ENCODE assay signal across 9 cellular contexts in the genomic region with DNA sequence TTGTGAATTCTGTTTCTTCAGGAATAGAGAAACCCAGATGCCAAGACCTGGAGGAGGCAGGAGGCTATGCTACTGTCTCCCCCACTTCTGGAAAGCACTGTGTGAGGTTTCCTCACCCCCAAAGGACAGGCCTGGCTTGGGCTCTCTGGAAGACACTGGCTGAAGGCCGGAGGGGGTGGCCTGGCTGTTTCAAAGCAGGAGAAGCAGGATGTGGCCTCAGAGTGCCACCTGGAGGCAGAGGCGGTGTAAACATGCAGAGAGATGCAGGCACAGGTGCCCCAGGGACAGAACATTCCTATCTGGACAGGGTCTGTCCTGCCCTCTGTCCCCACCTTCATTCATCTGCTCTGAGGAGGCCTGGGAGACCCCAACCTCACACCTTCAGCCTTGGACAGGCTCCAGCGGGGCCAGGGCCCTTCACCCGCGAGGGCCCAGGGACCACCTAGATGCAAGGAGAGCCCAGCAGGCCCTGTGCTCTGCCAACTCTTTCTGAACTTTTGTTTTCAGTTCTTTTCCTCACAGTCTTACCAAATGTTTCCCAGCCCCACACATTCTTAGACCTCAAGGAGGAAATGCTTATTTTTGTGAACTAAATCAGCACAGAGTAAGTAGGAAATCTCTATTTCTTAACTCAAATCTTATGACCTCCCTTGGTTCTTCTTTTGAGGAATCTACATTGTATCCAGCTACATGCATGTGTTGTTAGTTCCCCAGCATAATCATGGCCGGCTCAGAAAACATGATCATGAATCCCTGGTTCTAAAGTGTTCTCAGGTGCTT.
DNase-seq lines count a peak whose midpoint lies in the region; ATAC-seq, FAIRE-seq and TF ChIP-seq lines count a peak whose summit lies in the region.
"Had no signal": no experiment of that assay in that cellular context is flagged by ENCODE, and none has a peak within 500 bp of the region (broad histone marks: within the 10 kb centered on the region; RNA-seq: fewer than 3 reads in every experiment).

No MANE protein-coding gene starts in this region.

- no peaks in the 10 kb centered on the region for H3K9me3 ChIP-seq in adrenal gland (replicated peaks in 1 of 3)

- peak; percentile 12 to 66 (median 47) for TF ChIP-seq CTCF in adrenal gland (IDR thresholded peaks at IDR 0.05)

- intact Hi-C loops in adrenal gland (cut with DNase I): loop anchor here in 1 of 2 donors (10.0 kb wide), 1 partner anchor 688 kb away; no protein-coding TSS in a partner anchor
- intact Hi-C loops in left cardiac atrium (cut with DNase I): loop anchor here in 1 of 2 donors (2.0 to 10.0 kb wide), 3 partner anchors 424 to 684 kb away; no protein-coding TSS in a partner anchor

- no peaks in the 10 kb centered on the region for H3K36me3 ChIP-seq in adrenal gland (replicated peaks in 1 of 2)

- peak overlapping the region in 1 of 5 donors; percentile 17 for H3K27ac ChIP-seq in adrenal gland
- H3K27ac ChIP-seq: epithelial cell of prostate had no signal

- no peak for FAIRE-seq in RCC 7860 (lab: Jason Lieb, UNC)

- TF ChIP-seq POLR2A in adrenal gland (IDR thresholded peaks at IDR 0.05): no peak

- no peaks in the 10 kb centered on the region for H3K27me3 ChIP-seq in adrenal gland

- peak; percentile 39 for ATAC-seq in HG03442 (IDR thresholded peaks at IDR 0.05; ENCODE audit: unreplicated experiment)
- peak; percentile 80 to 88 for ATAC-seq in left cardiac atrium
- no peak for ATAC-seq in GM18868 (IDR thresholded peaks at IDR 0.05; ENCODE audit: unreplicated experiment)

- H3K4me3 ChIP-seq in adrenal gland: no peak overlapping the region

- DNase-seq in NCI-H524 (lab: John Stamatoyannopoulos, UW) (peak; percentile 9 to 57), NCI-H524 treated with DMSO at 0.1 percent for 48 hours (lab: John Stamatoyannopoulos, UW) (no peak), RCC 7860 (ENCODE audit: low spot score) (peak; percentile 43), adrenal gland (peak in 6 of 7 donors; percentile 41 to 82 (median 58)), left cardiac atrium (peak; percentile 69), renal cortical epithelial cell (ENCODE audit: low read depth) (peak; percentile 33)

- no peaks in the 10 kb centered on the region for H3K4me1 ChIP-seq in adrenal gland (replicated peaks in 1 of 2)

- 48 to 65% (median 57%) methylated on average over 4 to 6 of the region's 6 CpGs for WGBS in adrenal gland, 4 donors
